Comparison of ENCODE assay signal across 16 cellular contexts in the genomic region with DNA sequence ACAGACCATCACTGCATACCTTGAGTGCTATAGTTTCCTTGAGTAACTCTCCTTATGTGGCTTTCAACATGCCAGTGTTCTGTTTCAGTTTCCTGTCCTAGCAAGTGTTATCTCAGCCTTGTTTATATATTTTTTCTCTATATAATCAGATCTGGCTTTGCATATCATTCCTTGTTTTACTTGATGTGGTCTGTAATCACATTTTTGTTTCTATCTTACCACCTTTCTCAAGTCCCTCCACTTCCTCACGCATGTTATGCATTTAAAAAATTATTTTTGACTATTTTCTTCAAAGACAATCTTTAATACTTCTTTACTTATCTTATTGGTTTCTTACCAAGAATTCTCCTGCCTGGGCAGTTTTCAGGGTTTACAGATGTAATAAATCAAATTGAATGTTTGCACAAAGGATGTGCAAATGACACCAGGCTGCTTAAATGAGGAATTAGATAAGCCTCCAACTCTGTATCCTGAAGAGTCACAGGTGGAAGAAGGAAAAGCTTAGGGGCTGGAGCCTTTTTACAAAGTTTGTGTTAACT.
DNase-seq lines count a peak whose midpoint lies in the region; ATAC-seq, FAIRE-seq and TF ChIP-seq lines count a peak whose summit lies in the region.
"Had no signal": no experiment of that assay in that cellular context is flagged by ENCODE, and none has a peak within 500 bp of the region (broad histone marks: within the 10 kb centered on the region; RNA-seq: fewer than 3 reads in every experiment).

No MANE protein-coding gene starts in this region.

- no peaks in the 10 kb centered on the region for H3K9me3 ChIP-seq in HEK293 (ENCODE audit: control insufficient read depth, insufficient read depth, low read depth, low read length)
- no peaks in the 10 kb centered on the region for H3K9me3 ChIP-seq in RWPE2 (ENCODE audit: severe bottlenecking)
- H3K9me3 ChIP-seq in mucosa of descending colon = no peaks in the 10 kb centered on the region
- H3K9me3 ChIP-seq in right atrium auricular region = no peaks in the 10 kb centered on the region

- H3K4me1 ChIP-seq in HEK293 (ENCODE audit: control insufficient read depth, insufficient read depth, low read length) (peaks cover 4% of the 10 kb centered on the region; the same call in 1 of the 2 replicates), RWPE2 (ENCODE audit: insufficient read depth, poor library complexity, severe bottlenecking) (peaks cover 27% of the 10 kb centered on the region), mucosa of descending colon (ENCODE audit: low read depth) (no peaks in the 10 kb centered on the region), right atrium auricular region (no peaks in the 10 kb centered on the region)

- POLR2A ChIA-PET in HEK293 (lab: Yijun Ruan, JAX) = no interaction called here

- FAIRE-seq in GM12892 (lab: Jason Lieb, UNC) = no peak
- FAIRE-seq: RCC 7860 had no signal

- intact Hi-C loops in mucosa of descending colon (cut with DNase I, micrococcal nuclease) (no loop called here), left ventricle myocardium superior (cut with micrococcal nuclease) (no loop called here)

- CTCF ChIA-PET in HEK293 (lab: Yijun Ruan, JAX) = interaction anchor here (0.8 kb wide), 1 partner anchor 16 kb away, joined by 3 read pairs; no protein-coding TSS in a partner anchor

- no peak overlapping the region for H3K4me3 ChIP-seq in HEK293 (ENCODE audit: low read depth, low read length)
- no peak overlapping the region for H3K4me3 ChIP-seq in RWPE2 (ENCODE audit: severe bottlenecking)
- no peak overlapping the region for H3K4me3 ChIP-seq in choroid plexus epithelial cell (ENCODE audit: low read depth, low read length)
- no peak overlapping the region for H3K4me3 ChIP-seq in mucosa of descending colon
- H3K4me3 ChIP-seq in right atrium auricular region = no peak overlapping the region

- H3K36me3 ChIP-seq in HEK293 (ENCODE audit: control insufficient read depth in 2 of 2, insufficient read depth in 1 of 2, low read length in 2 of 2) (no peaks in the 10 kb centered on the region), RWPE2 (ENCODE audit: low read depth) (no peaks in the 10 kb centered on the region), mucosa of descending colon (ENCODE audit: low read depth) (no peaks in the 10 kb centered on the region), right atrium auricular region (no peaks in the 10 kb centered on the region)

- H3K27me3 ChIP-seq in RWPE2 (ENCODE audit: insufficient read depth, poor library complexity, severe bottlenecking) = no peaks in the 10 kb centered on the region
- no peaks in the 10 kb centered on the region for H3K27me3 ChIP-seq in right atrium auricular region

- no peak for TF ChIP-seq POLR2A in GM12892 (IDR thresholded peaks at IDR 0.05; ENCODE audit: low read depth, low read length)

- ATAC-seq in RWPE2 (ENCODE audit: low read depth) = peak; percentile 50; the same call in 1 of the 3 replicates
- ATAC-seq in mucosa of descending colon = peak; percentile 33
- no peak for ATAC-seq in left ventricle myocardium superior

- H3K27ac ChIP-seq in HEK293 (ENCODE audit: extremely low read depth, low read depth, low read length) = peak overlapping the region; percentile 4; the same call in 1 of the 2 replicates
- H3K27ac ChIP-seq in RWPE2 (ENCODE audit: poor library complexity, severe bottlenecking) = peak overlapping the region; percentile 42
- H3K27ac ChIP-seq in right atrium auricular region = no peak overlapping the region
- H3K27ac ChIP-seq: HL-60 had no signal

- no peak for DNase-seq in RWPE2 (ENCODE audit: low spot score)
- peak; percentile 56 for DNase-seq in choroid plexus epithelial cell (ENCODE audit: low read depth)
- no peak for DNase-seq in mucosa of descending colon
- no peak for DNase-seq in left ventricle myocardium superior
- DNase-seq in right atrium auricular region (ENCODE audit: low spot score) = no peak
- no peak for DNase-seq in GM12892 (ENCODE audit: insufficient read length)
- no peak for DNase-seq in kidney glomerular epithelial cell (lab: John Stamatoyannopoulos, UW)
- DNase-seq: DMS 273 treated with DMSO at 0.1 percent for 48 hours, MV-4-11, NCI-H1417 treated with DMSO at 0.1 percent for 48 hours, NCI-H2081, NCI-H524, SHP77 treated with DMSO at 0.1 percent for 48 hours had no signal

- TF ChIP-seq CTCF in HEK293 (tag by site-specific recombination; IDR thresholded peaks at IDR 0.05) = no peak
- no peak for TF ChIP-seq CTCF in RWPE2 (IDR thresholded peaks at IDR 0.05; ENCODE audit: poor library complexity, severe bottlenecking)
- no peak for TF ChIP-seq CTCF in choroid plexus epithelial cell (conservative IDR thresholded peaks at IDR 0.05; ENCODE audit: low read depth, low read length)
- no peak for TF ChIP-seq CTCF in mucosa of descending colon (IDR thresholded peaks at IDR 0.05)
- TF ChIP-seq CTCF in right atrium auricular region (IDR thresholded peaks at IDR 0.05) = no peak

TF ChIP-seq in HEK293, 187 proteins besides CTCF, POLR2A, EP300 and RAD21:
- peak; percentile 56 for TF ChIP-seq FEZF1 (tag by site-specific recombination; IDR thresholded peaks at IDR 0.05)
- peak; percentile 71; the same call in 1 of the 2 replicates for TF ChIP-seq ZNF843 (tag by site-specific recombination; IDR thresholded peaks at IDR 0.05)
- TF ChIP-seq SCRT1 (tag by site-specific recombination; IDR thresholded peaks at IDR 0.05; ENCODE audit: borderline replicate concordance) = peak; percentile 75; the same call in 1 of the 2 replicates
- TF ChIP-seq, protein P1, sequence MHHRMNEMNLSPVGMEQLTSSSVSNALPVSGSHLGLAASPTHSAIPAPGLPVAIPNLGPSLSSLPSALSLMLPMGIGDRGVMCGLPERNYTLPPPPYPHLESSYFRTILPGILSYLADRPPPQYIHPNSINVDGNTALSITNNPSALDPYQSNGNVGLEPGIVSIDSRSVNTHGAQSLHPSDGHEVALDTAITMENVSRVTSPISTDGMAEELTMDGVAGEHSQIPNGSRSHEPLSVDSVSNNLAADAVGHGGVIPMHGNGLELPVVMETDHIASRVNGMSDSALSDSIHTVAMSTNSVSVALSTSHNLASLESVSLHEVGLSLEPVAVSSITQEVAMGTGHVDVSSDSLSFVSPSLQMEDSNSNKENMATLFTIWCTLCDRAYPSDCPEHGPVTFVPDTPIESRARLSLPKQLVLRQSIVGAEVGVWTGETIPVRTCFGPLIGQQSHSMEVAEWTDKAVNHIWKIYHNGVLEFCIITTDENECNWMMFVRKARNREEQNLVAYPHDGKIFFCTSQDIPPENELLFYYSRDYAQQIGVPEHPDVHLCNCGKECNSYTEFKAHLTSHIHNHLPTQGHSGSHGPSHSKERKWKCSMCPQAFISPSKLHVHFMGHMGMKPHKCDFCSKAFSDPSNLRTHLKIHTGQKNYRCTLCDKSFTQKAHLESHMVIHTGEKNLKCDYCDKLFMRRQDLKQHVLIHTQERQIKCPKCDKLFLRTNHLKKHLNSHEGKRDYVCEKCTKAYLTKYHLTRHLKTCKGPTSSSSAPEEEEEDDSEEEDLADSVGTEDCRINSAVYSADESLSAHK (tag by site-specific recombination; IDR thresholded peaks at IDR 0.05) = peak; percentile 62; the same call in 1 of the 2 replicates
- no peak for TF ChIP-seq KLF16 (tag by site-specific recombination; IDR thresholded peaks at IDR 0.05)
- no peak for TF ChIP-seq ZNF747 (tag by site-specific recombination; IDR thresholded peaks at IDR 0.05)
- 0 out of 2 replicates have a peak, but pooled peaks have one; percentile 47 for TF ChIP-seq ZSCAN30 (tag by site-specific recombination; IDR thresholded peaks at IDR 0.05)
- peak; percentile 71 for TF ChIP-seq PRDM6 (tag by site-specific recombination; IDR thresholded peaks at IDR 0.05)
- TF ChIP-seq SCRT2 (tag by site-specific recombination; IDR thresholded peaks at IDR 0.05) = peak; percentile 61
- peak; percentile 56; the same call in 1 of the 2 replicates for TF ChIP-seq ZXDB (tag by site-specific recombination; IDR thresholded peaks at IDR 0.05)
- TF ChIP-seq ZNF184 (tag by site-specific recombination; IDR thresholded peaks at IDR 0.05) = no peak
- peak; percentile 44 for TF ChIP-seq ZNF335 (tag by site-specific recombination; conservative IDR thresholded peaks at IDR 0.05)
- no peak for TF ChIP-seq ZNF350 (tag by site-specific recombination; IDR thresholded peaks at IDR 0.05)
- TF ChIP-seq, protein P2, sequence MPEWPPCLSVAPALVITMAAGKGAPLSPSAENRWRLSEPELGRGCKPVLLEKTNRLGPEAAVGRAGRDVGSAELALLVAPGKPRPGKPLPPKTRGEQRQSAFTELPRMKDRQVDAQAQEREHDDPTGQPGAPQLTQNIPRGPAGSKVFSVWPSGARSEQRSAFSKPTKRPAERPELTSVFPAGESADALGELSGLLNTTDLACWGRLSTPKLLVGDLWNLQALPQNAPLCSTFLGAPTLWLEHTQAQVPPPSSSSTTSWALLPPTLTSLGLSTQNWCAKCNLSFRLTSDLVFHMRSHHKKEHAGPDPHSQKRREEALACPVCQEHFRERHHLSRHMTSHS (tag by site-specific recombination; IDR thresholded peaks at IDR 0.05) = no peak

Comparison
In these comparisons a context has a peak if more than half of its experiments do, and no peak if none do; other contexts are left out.
1. H3K27ac ChIP-seq: peak in HEK293 (single experiment) and RWPE2 (single experiment); none in right atrium auricular region (0 of 2).